ENCODE assay signal across 21 cellular contexts in the genomic region with DNA sequence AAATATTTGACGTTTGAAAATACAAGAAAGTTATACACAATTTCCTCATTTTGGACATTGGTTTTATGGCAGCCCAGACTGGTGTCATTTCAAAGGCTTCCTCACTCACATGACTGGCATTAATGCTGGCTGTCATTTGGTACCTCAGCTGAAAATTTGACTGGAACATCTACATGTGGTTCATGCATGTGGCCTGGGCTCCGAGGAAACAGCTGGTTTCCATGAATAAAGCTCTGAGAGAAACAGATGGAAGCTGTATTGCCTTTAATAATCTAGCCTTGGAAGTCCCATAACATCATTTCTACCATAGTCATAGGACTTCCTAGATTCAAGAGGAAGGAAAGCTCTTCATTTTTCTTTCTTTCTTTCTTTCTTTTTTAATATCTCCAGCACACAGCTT. TPM values are rescaled to one million over a fixed set of nuclear protein-coding genes. Genes with fewer than 3 reads are reported as not detected.
"Had no signal": no experiment of that assay in that cellular context is flagged by ENCODE, and none has a peak within 500 bp of the region (broad histone marks: within the 10 kb centered on the region; RNA-seq: fewer than 3 reads in every experiment).

No MANE protein-coding gene starts in this region.

- DNase-seq: IMR-90, Karpas-422, KG1, MV-4-11, NCI-H1048, NCI-H1436 treated with DMSO at 0.1 percent for 48 hours, NCI-H1694, NCI-H187 treated with DMSO at 0.1 percent for 48 hours, NCI-H2029 treated with DMSO at 0.1 percent for 48 hours, NCI-H226, NCI-H510A, NCI-H524 treated with DMSO at 0.1 percent for 48 hours, NCI-H774, PC-3, SHP77 had no signal

- H3K27ac ChIP-seq: RWPE1 had no signal

RNA-seq across cellular contexts. Expression of a gene that starts 42.9 kb away (rescaled TPM):
- total RNA-seq: HepG2, HT1080, IMR-90, MCF 10A, OCI-LY7, PC-3, SK-MEL-5 had no signal
- polyA plus RNA-seq: HepG2, IMR-90 had no signal
